Comparison of ENCODE assay signal across 7 cellular contexts in genomic region chr9:34380034-34380510, GRCh38. TPM values are rescaled to one million over a fixed set of nuclear protein-coding genes. Genes with fewer than 3 reads are reported as not detected.
A peak's percentile ranks its signal among the peaks of the same experiment; 100 is the strongest.
DNase-seq lines count a peak whose midpoint lies in the region; ATAC-seq and TF ChIP-seq lines count a peak whose summit lies in the region.

No MANE protein-coding gene starts in this region.

- H3K9me1 ChIP-seq in IMR-90 (ENCODE audit: insufficient read depth, low read length), result peaks cover 8% of the 10 kb centered on the region; the same call in 1 of the 2 replicates

- TF ChIP-seq RAD21 in IMR-90 (IDR thresholded peaks at IDR 0.05; ENCODE audit: low read length), result no peak

- 26% methylated on average over 7 of the region's 24 CpGs; no CpG with 5 or more reads in 1 of the 2 experiments for WGBS in IMR-90 (ENCODE audit: extremely low coverage in 2 of 2, insufficient read length in 1 of 2), 2 experiments

- H3K4me2 ChIP-seq in IMR-90 (ENCODE audit: low read depth, low read length), result no peak overlapping the region

- H3K4me1 Mint-ChIP-seq in activated naive CD4-positive, alpha-beta T cell treated with anti-CD3 and anti-CD28 coated beads, Interleukin-2, amount 10 ng/mL, durations not matched to agents 7 days and 5 days, result peaks cover 48% of the 10 kb centered on the region
- peaks cover 32% of the 10 kb centered on the region for H3K4me1 Mint-ChIP-seq in stimulated activated memory B cell treated with anti-CD40 and anti-IgM and Interleukin-4, amounts not matched to agents 10 μg/mL and 1 μg/mL and 100 μg/mL, for 72 hours

- peaks cover 46% of the 10 kb centered on the region for H3K27me3 Mint-ChIP-seq in activated naive CD4-positive, alpha-beta T cell treated with anti-CD3 and anti-CD28 coated beads, Interleukin-2, amount 10 ng/mL, durations not matched to agents 7 days and 5 days
- no peaks in the 10 kb centered on the region for H3K27me3 Mint-ChIP-seq in stimulated activated memory B cell treated with anti-CD40 and anti-IgM and Interleukin-4, amounts not matched to agents 10 μg/mL and 1 μg/mL and 100 μg/mL, for 72 hours

- no peaks in the 10 kb centered on the region for H3K36me3 Mint-ChIP-seq in activated naive CD4-positive, alpha-beta T cell treated with anti-CD3 and anti-CD28 coated beads, Interleukin-2, amount 10 ng/mL, durations not matched to agents 7 days and 5 days
- no peaks in the 10 kb centered on the region for H3K36me3 Mint-ChIP-seq in stimulated activated memory B cell treated with anti-CD40 and anti-IgM and Interleukin-4, amounts not matched to agents 10 μg/mL and 1 μg/mL and 100 μg/mL, for 72 hours

- H3K4me3 Mint-ChIP-seq in activated naive CD4-positive, alpha-beta T cell treated with anti-CD3 and anti-CD28 coated beads, Interleukin-2, amount 10 ng/mL, durations not matched to agents 7 days and 5 days, result peak overlapping the region; percentile 82
- H3K4me3 Mint-ChIP-seq in stimulated activated memory B cell treated with anti-CD40 and anti-IgM and Interleukin-4, amounts not matched to agents 10 μg/mL and 1 μg/mL and 100 μg/mL, for 72 hours, result peak overlapping the region; percentile 87

- H3K14ac ChIP-seq in IMR-90 (replicated peaks; ENCODE audit: low read depth, low read length), result no peak overlapping the region

- CTCF ChIA-PET in IMR-90 (lab: Yijun Ruan, JAX), result interaction anchor here (1.3 kb wide), 1 partner anchor 48 kb away, joined by 3 read pairs; no protein-coding TSS in a partner anchor
- CTCF ChIA-PET in activated naive CD4-positive, alpha-beta T cell treated with anti-CD3 and anti-CD28 coated beads, Interleukin-2, amount 10 ng/mL, durations not matched to agents 7 days and 5 days (lab: Charles Lee), result interaction anchor here (0.6 to 9.3 kb wide), 8 partner anchors 14 to 145 kb away, joined by 3 to 119 read pairs (median 4); partner anchors contain the start of genes DNAI1 and FAM219A

- H2AFZ ChIP-seq in IMR-90 (replicated peaks; ENCODE audit: low read length, poor library complexity), result peak overlapping the region; percentile 99

- no peak overlapping the region for H3K18ac ChIP-seq in IMR-90 (ENCODE audit: low read depth, low read length)

- peaks cover 8% of the 10 kb centered on the region for H3K4me1 ChIP-seq in IMR-90 (ENCODE audit: control insufficient read depth, insufficient read depth, low read length)

- TF ChIP-seq CTCF in IMR-90 (conservative IDR thresholded peaks at IDR 0.05; ENCODE audit: low read depth, low read length), result no peak

- no peaks in the 10 kb centered on the region; the same call in 1 of the 2 replicates for H4K20me1 ChIP-seq in IMR-90 (ENCODE audit: insufficient read depth, low read length)

- ATAC-seq in IMR-90 (ENCODE audit: low read depth), result no peak
- no peak for ATAC-seq in stimulated activated memory B cell treated with anti-CD40 and anti-IgM and Interleukin-4, amounts not matched to agents 10 μg/mL and 1 μg/mL and 100 μg/mL, for 72 hours
- no peak for ATAC-seq in HG02763 (IDR thresholded peaks at IDR 0.05; ENCODE audit: unreplicated experiment)

- H2BK5ac ChIP-seq in IMR-90 (ENCODE audit: low read depth, low read length, poor library complexity, severe bottlenecking), result no peak overlapping the region

- peaks cover 2% of the 10 kb centered on the region; the same call in 1 of the 2 replicates for H3K27me3 ChIP-seq in IMR-90 (ENCODE audit: control insufficient read depth, insufficient read depth, low read length)

- H3K27ac ChIP-seq in IMR-90 (ENCODE audit: insufficient read depth, low read length), result no peak overlapping the region

- peak overlapping the region; percentile 32; the same call in 1 of the 2 replicates for H4K91ac ChIP-seq in IMR-90 (ENCODE audit: insufficient read depth, low read depth, low read length)

- dilution Hi-C loops in IMR-90 (cut with HindIII; ENCODE audit: low sequenced_read_pairs, unreplicated experiment), result no loop called here

- H3K9ac ChIP-seq in IMR-90 (ENCODE audit: low read depth, low read length), result peak overlapping the region; percentile 27; the same call in 1 of the 2 replicates

- peak overlapping the region; percentile 82 for H3K27ac Mint-ChIP-seq in activated naive CD4-positive, alpha-beta T cell treated with anti-CD3 and anti-CD28 coated beads, Interleukin-2, amount 10 ng/mL, durations not matched to agents 7 days and 5 days
- H3K27ac Mint-ChIP-seq in stimulated activated memory B cell treated with anti-CD40 and anti-IgM and Interleukin-4, amounts not matched to agents 10 μg/mL and 1 μg/mL and 100 μg/mL, for 72 hours, result peak overlapping the region; percentile 3

- H3K79me1 ChIP-seq in IMR-90 (ENCODE audit: low read depth in 1 of 2, low read length in 2 of 2), result no peaks in the 10 kb centered on the region

- no peak overlapping the region for H3K23ac ChIP-seq in IMR-90 (ENCODE audit: low read depth, low read length)

- H3K9me3 Mint-ChIP-seq in activated naive CD4-positive, alpha-beta T cell treated with anti-CD3 and anti-CD28 coated beads, Interleukin-2, amount 10 ng/mL, durations not matched to agents 7 days and 5 days, result no peaks in the 10 kb centered on the region
- H3K9me3 Mint-ChIP-seq in stimulated activated memory B cell treated with anti-CD40 and anti-IgM and Interleukin-4, amounts not matched to agents 10 μg/mL and 1 μg/mL and 100 μg/mL, for 72 hours, result no peaks in the 10 kb centered on the region

- H3K4me3 ChIP-seq in IMR-90 (ENCODE audit: insufficient read depth, low read depth, low read length) (no peak overlapping the region), iPS-18c (ENCODE audit: insufficient read depth, low read depth, low read length) (peak overlapping the region; percentile 92)

- in situ Hi-C loops in IMR-90 (cut with MboI; ENCODE audit: low sequenced_read_pairs), result no loop called here

- DNase-seq in IMR-90 (no peak), NCI-H2029 treated with DMSO at 0.1 percent for 48 hours (lab: John Stamatoyannopoulos, UW) (no peak), GOT3 (lab: John Stamatoyannopoulos, UW) (no peak)
- DNase-seq in activated naive CD4-positive, alpha-beta T cell treated with anti-CD3 and anti-CD28 coated beads, Interleukin-2, amount 10 ng/mL, durations not matched to agents 7 days and 5 days, result peak; percentile 35

- H4K8ac ChIP-seq in IMR-90 (ENCODE audit: low read depth in 2 of 2, low read length in 2 of 2), result peak overlapping the region; percentile 82 to 83

- no peaks in the 10 kb centered on the region for H3K36me3 ChIP-seq in IMR-90 (ENCODE audit: control insufficient read depth, insufficient read depth, low read length)

- no peak for TF ChIP-seq POLR2A in IMR-90 (IDR thresholded peaks at IDR 0.05; ENCODE audit: low read depth, low read length)

- no peak overlapping the region for H2BK120ac ChIP-seq in IMR-90 (ENCODE audit: low read depth, low read length)

- no peak overlapping the region for H2BK15ac ChIP-seq in IMR-90 (ENCODE audit: low read depth, low read length)

- peak overlapping the region; percentile 79 for H4K5ac ChIP-seq in IMR-90 (ENCODE audit: low read depth, low read length)

- H3K9me3 ChIP-seq in IMR-90 (ENCODE audit: control insufficient read depth, insufficient read depth, low read length) (no peaks in the 10 kb centered on the region), iPS-18c (ENCODE audit: control insufficient read depth, insufficient read depth, low read length) (peaks cover 2% of the 10 kb centered on the region)

- H3K56ac ChIP-seq in IMR-90 (ENCODE audit: extremely low read depth, insufficient read depth, low read length), result no peak overlapping the region

- H3K4ac ChIP-seq in IMR-90 (ENCODE audit: low read depth, low read length), result no peak overlapping the region

- H2AK9ac ChIP-seq in IMR-90 (replicated peaks; ENCODE audit: low read depth, low read length, poor library complexity), result peak overlapping the region; percentile 82

- POLR2A ChIA-PET in IMR-90 (lab: Charles Lee; ENCODE audit: unreplicated experiment), result no interaction called here

- H2AK5ac ChIP-seq in IMR-90 (ENCODE audit: low read depth, low read length), result peak overlapping the region; percentile 55

- no peak overlapping the region for H2BK20ac ChIP-seq in IMR-90 (ENCODE audit: low read depth, low read length)

- intact Hi-C loops in IMR-90 (cut with micrococcal nuclease), result no loop called here

- BruUV-seq in IMR-90 (replicated peaks; lab: Mats Ljungman, UMichigan), result no TSS peak

TF ChIP-seq in IMR-90, 13 proteins besides CTCF, POLR2A, EP300 and RAD21:
- no peak for TF ChIP-seq ELK1 (IDR thresholded peaks at IDR 0.05; ENCODE audit: borderline replicate concordance, low read depth, low read length)
- TF ChIP-seq RFX5 (IDR thresholded peaks at IDR 0.05; ENCODE audit: low read depth, low read length), result no peak
- TF ChIP-seq BHLHE40 (IDR thresholded peaks at IDR 0.05; ENCODE audit: low read depth, low read length), result no peak
- TF ChIP-seq CHD1 (IDR thresholded peaks at IDR 0.05; ENCODE audit: low read depth, low read length), result no peak
- TF ChIP-seq CEBPB (IDR thresholded peaks at IDR 0.05; ENCODE audit: low read depth, low read length), result 0 out of 2 replicates have a peak, but pooled peaks have one; percentile 1

RNA-seq across cellular contexts. Expression of gene MYORG, which starts 3.4 kb away (rescaled TPM):
- total RNA-seq in IMR-90 (2012; rRNA removed), result 0.36 and 0.56 TPM in 2 replicates
- polyA plus RNA-seq in IMR-90 (2012; rRNA removed), result 0.60 TPM in 2 replicates
- polyA plus RNA-seq in IMR-90 (2012; cell fraction: cytosol; rRNA removed), result 0.24 and 0.52 TPM in 2 replicates
- polyA plus RNA-seq in IMR-90 (2012; cell fraction: nucleus; rRNA removed; ENCODE audit: low replicate concordance), result 0.25 and 0.29 TPM in 2 replicates

RNA-seq across cellular contexts. Expression of gene NUDT2, which starts 50.7 kb away (rescaled TPM):
- total RNA-seq in IMR-90 (2012; rRNA removed), result 33.9 and 45.0 TPM in 2 replicates
- polyA plus RNA-seq in IMR-90 (2012; rRNA removed), result 32.8 and 36.6 TPM in 2 replicates
- 27.1 and 45.6 TPM in 2 replicates for polyA plus RNA-seq in IMR-90 (2012; cell fraction: cytosol; rRNA removed)
- polyA plus RNA-seq in IMR-90 (2012; cell fraction: nucleus; rRNA removed; ENCODE audit: low replicate concordance), result 13.9 and 34.5 TPM in 2 replicates

RNA-seq across cellular contexts. Expression of gene KIF24, which starts 51.0 kb away (rescaled TPM):
- 2.5 and 3.0 TPM in 2 replicates for total RNA-seq in IMR-90 (2012; rRNA removed)
- polyA plus RNA-seq in IMR-90 (2012; rRNA removed), result 1.1 and 1.4 TPM in 2 replicates
- 0.29 and 0.36 TPM in 2 replicates for polyA plus RNA-seq in IMR-90 (2012; cell fraction: cytosol; rRNA removed)
- polyA plus RNA-seq in IMR-90 (2012; cell fraction: nucleus; rRNA removed; ENCODE audit: low replicate concordance), result 1.3 and 1.8 TPM in 2 replicates
